11 cellular contexts compared by ENCODE assay signal in the genomic region with DNA sequence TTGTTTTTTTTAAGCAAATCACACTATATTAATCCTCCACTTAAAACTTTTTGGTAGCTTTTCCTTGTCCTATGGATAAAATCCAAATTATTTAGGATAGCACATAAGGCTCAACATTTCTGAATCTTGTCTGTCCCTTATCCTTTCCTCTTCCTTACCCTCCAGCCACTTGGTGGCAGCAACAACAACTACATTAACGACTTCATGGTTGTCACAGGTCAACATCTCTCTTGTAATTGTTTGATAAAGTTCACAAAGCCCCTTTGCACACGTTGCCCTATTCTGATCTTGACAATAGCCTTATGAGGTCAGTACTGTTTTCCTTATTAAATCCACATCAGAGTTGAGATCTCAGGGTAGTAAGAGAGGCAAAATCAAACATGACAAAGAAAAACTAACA.
DNase-seq lines count a peak whose midpoint lies in the region; ATAC-seq and TF ChIP-seq lines count a peak whose summit lies in the region.
"Had no signal": no experiment of that assay in that cellular context is flagged by ENCODE, and none has a peak within 500 bp of the region (broad histone marks: within the 10 kb centered on the region; RNA-seq: fewer than 3 reads in every experiment).

No MANE protein-coding gene starts in this region.

- H2AFZ ChIP-seq in OCI-LY7 (ENCODE audit: low read length): no peak overlapping the region

- H4K20me1 ChIP-seq in OCI-LY7 (ENCODE audit: insufficient read depth, low read length): no peaks in the 10 kb centered on the region
- H4K20me1 ChIP-seq: BLaER1 treated with 17β-estradiol and CSF1 and Interleukin-3, amounts not matched to agents 10 nM and 100 nM had no signal

- H3K4me3 ChIP-seq in OCI-LY7 (ENCODE audit: low read depth, low read length, poor library complexity, severe bottlenecking) (no peak overlapping the region), thyroid gland (replicated peaks in 1 of 3) (no peak overlapping the region), suprapubic skin (no peak overlapping the region)
- H3K4me3 ChIP-seq: BLaER1 treated with 17β-estradiol and CSF1 and Interleukin-3, amounts not matched to agents 10 nM and 100 nM had no signal

- H3K4me1 ChIP-seq in OCI-LY7 (ENCODE audit: insufficient read depth, low read length, poor library complexity, severe bottlenecking) (no peaks in the 10 kb centered on the region), foreskin keratinocyte (no peaks in the 10 kb centered on the region), thyroid gland (no peaks in the 10 kb centered on the region), suprapubic skin (no peaks in the 10 kb centered on the region)
- H3K4me1 ChIP-seq: BLaER1 treated with 17β-estradiol and CSF1 and Interleukin-3, amounts not matched to agents 10 nM and 100 nM had no signal

- H3K27me3 Mint-ChIP-seq in activated naive CD4-positive, alpha-beta T cell treated with anti-CD3 and anti-CD28 coated beads for 36 hours (ENCODE audit: low read depth): no peaks in the 10 kb centered on the region
- H3K27me3 Mint-ChIP-seq: activated naive CD8-positive, alpha-beta T cell treated with anti-CD3 and anti-CD28 coated beads, Interleukin-2, amount 10 ng/mL, durations not matched to agents 7 days and 5 days had no signal

- no peak for TF ChIP-seq EP300 in suprapubic skin (IDR thresholded peaks at IDR 0.05)

- no peaks in the 10 kb centered on the region for H3K9me2 ChIP-seq in OCI-LY7 (ENCODE audit: insufficient read depth, low read length)

- H3K9me3 Mint-ChIP-seq in activated naive CD4-positive, alpha-beta T cell treated with anti-CD3 and anti-CD28 coated beads for 36 hours: peaks cover 9% of the 10 kb centered on the region
- peaks cover 5 to 14% of the 10 kb centered on the region in 2 donors for H3K9me3 Mint-ChIP-seq in activated naive CD4-positive, alpha-beta T cell treated with anti-CD3 and anti-CD28 coated beads, Interleukin-2, amount 50 U/mL, for 72 hours
- H3K9me3 Mint-ChIP-seq: activated naive CD8-positive, alpha-beta T cell treated with anti-CD3 and anti-CD28 coated beads, Interleukin-2, amount 10 ng/mL, durations not matched to agents 7 days and 5 days had no signal

- H3K4me1 Mint-ChIP-seq in activated naive CD4-positive, alpha-beta T cell treated with anti-CD3 and anti-CD28 coated beads for 36 hours (ENCODE audit: low read depth): no peaks in the 10 kb centered on the region
- H3K4me1 Mint-ChIP-seq: activated naive CD8-positive, alpha-beta T cell treated with anti-CD3 and anti-CD28 coated beads, Interleukin-2, amount 10 ng/mL, durations not matched to agents 7 days and 5 days had no signal

- peak; percentile 8 for DNase-seq in activated naive CD4-positive, alpha-beta T cell treated with anti-CD3 and anti-CD28 coated beads for 36 hours
- no peak for DNase-seq in activated naive CD4-positive, alpha-beta T cell treated with anti-CD3 and anti-CD28 coated beads, Interleukin-2, amount 50 U/mL, for 72 hours (ENCODE audit: low spot score in 2 of 2)
- DNase-seq in OCI-LY7 (ENCODE audit: low spot score): no peak
- peak; percentile 2 to 20 for DNase-seq in foreskin keratinocyte
- peak; percentile 49 to 57 for DNase-seq in thyroid gland
- DNase-seq in suprapubic skin (ENCODE audit: low spot score in 2 of 2): no peak
- DNase-seq: activated naive CD8-positive, alpha-beta T cell treated with anti-CD3 and anti-CD28 coated beads, Interleukin-2, amount 10 ng/mL, durations not matched to agents 7 days and 5 days; NK-92 treated with Interleukin-12 subunit alpha and Interleukin-12 subunit beta, amount 100 ng/mL, for 24 hours had no signal

- no peak overlapping the region for H3K4me2 ChIP-seq in OCI-LY7 (ENCODE audit: low read length)
- H3K4me2 ChIP-seq: BLaER1 treated with 17β-estradiol and CSF1 and Interleukin-3, amounts not matched to agents 10 nM and 100 nM had no signal

- no peaks in the 10 kb centered on the region for H3K79me2 ChIP-seq in OCI-LY7 (ENCODE audit: insufficient read depth, low read depth, low read length)

- H3K27me3 ChIP-seq in foreskin keratinocyte (no peaks in the 10 kb centered on the region), thyroid gland (no peaks in the 10 kb centered on the region), suprapubic skin (no peaks in the 10 kb centered on the region)
- H3K27me3 ChIP-seq: BLaER1 treated with 17β-estradiol and CSF1 and Interleukin-3, amounts not matched to agents 10 nM and 100 nM had no signal

- CTCF ChIA-PET in activated naive CD4-positive, alpha-beta T cell treated with anti-CD3 and anti-CD28 coated beads for 36 hours (lab: Charles Lee): no interaction called here
- CTCF ChIA-PET in OCI-LY7 (lab: Charles Lee; ENCODE audit: unreplicated experiment): no interaction called here

- H3K27ac Mint-ChIP-seq in activated naive CD4-positive, alpha-beta T cell treated with anti-CD3 and anti-CD28 coated beads for 36 hours: no peak overlapping the region
- H3K27ac Mint-ChIP-seq in activated naive CD4-positive, alpha-beta T cell treated with anti-CD3 and anti-CD28 coated beads, Interleukin-2, amount 50 U/mL, for 72 hours: no peak overlapping the region
- H3K27ac Mint-ChIP-seq: activated naive CD8-positive, alpha-beta T cell treated with anti-CD3 and anti-CD28 coated beads, Interleukin-2, amount 10 ng/mL, durations not matched to agents 7 days and 5 days had no signal

- H3K36me3 ChIP-seq in OCI-LY7 (ENCODE audit: insufficient read depth, low read length) (no peaks in the 10 kb centered on the region), thyroid gland (no peaks in the 10 kb centered on the region), suprapubic skin (no peaks in the 10 kb centered on the region)
- H3K36me3 ChIP-seq: BLaER1 treated with 17β-estradiol and CSF1 and Interleukin-3, amounts not matched to agents 10 nM and 100 nM had no signal

- 2 to 4% methylated on average over 2 of the region's 2 CpGs for WGBS in thyroid gland, 2 donors
- WGBS in suprapubic skin: 19% methylated on average over 2 of the region's 2 CpGs

- TF ChIP-seq POLR2A in thyroid gland (IDR thresholded peaks at IDR 0.05): no peak
- no peak for TF ChIP-seq POLR2A in suprapubic skin (IDR thresholded peaks at IDR 0.05)

- ATAC-seq in activated naive CD4-positive, alpha-beta T cell treated with anti-CD3 and anti-CD28 coated beads, Interleukin-2, amount 50 U/mL, for 72 hours: no peak
- ATAC-seq in foreskin keratinocyte (no peak), HG02981 (IDR thresholded peaks at IDR 0.05; ENCODE audit: unreplicated experiment) (no peak), HG03135 (IDR thresholded peaks at IDR 0.05; ENCODE audit: unreplicated experiment) (no peak)

- BruUV-seq in OCI-LY7 (replicated peaks; lab: Mats Ljungman, UMichigan): no TSS peak

- peak; percentile 52 for TF ChIP-seq CTCF in OCI-LY7 (conservative IDR thresholded peaks at IDR 0.05; ENCODE audit: low read length)
- peak; percentile 40 for TF ChIP-seq CTCF in foreskin keratinocyte (conservative IDR thresholded peaks at IDR 0.05)
- TF ChIP-seq CTCF in thyroid gland (IDR thresholded peaks at IDR 0.05): peak in 4 of 6 experiments; percentile 45 to 76 (median 54)
- no peak for TF ChIP-seq CTCF in suprapubic skin (IDR thresholded peaks at IDR 0.05)

- H3K27ac ChIP-seq in OCI-LY7 (ENCODE audit: low read depth, low read length, poor library complexity, severe bottlenecking) (no peak overlapping the region), foreskin keratinocyte (no peak overlapping the region), thyroid gland (no peak overlapping the region), suprapubic skin (no peak overlapping the region)
- H3K27ac ChIP-seq: BLaER1 treated with 17β-estradiol and CSF1 and Interleukin-3, amounts not matched to agents 10 nM and 100 nM had no signal

- no peaks in the 10 kb centered on the region for H3K9me3 ChIP-seq in OCI-LY7 (ENCODE audit: low read length)
- no peaks in the 10 kb centered on the region for H3K9me3 ChIP-seq in thyroid gland
- H3K9me3 ChIP-seq in suprapubic skin: no peaks in the 10 kb centered on the region
- H3K9me3 ChIP-seq: BLaER1 treated with 17β-estradiol and CSF1 and Interleukin-3, amounts not matched to agents 10 nM and 100 nM had no signal

- POLR2A ChIA-PET in OCI-LY7 (lab: Charles Lee): no interaction called here

- no peaks in the 10 kb centered on the region for H3K36me3 Mint-ChIP-seq in activated naive CD4-positive, alpha-beta T cell treated with anti-CD3 and anti-CD28 coated beads for 36 hours (ENCODE audit: low read depth)
- no peaks in the 10 kb centered on the region for H3K36me3 Mint-ChIP-seq in activated naive CD4-positive, alpha-beta T cell treated with anti-CD3 and anti-CD28 coated beads, Interleukin-2, amount 50 U/mL, for 72 hours
- H3K36me3 Mint-ChIP-seq: activated naive CD8-positive, alpha-beta T cell treated with anti-CD3 and anti-CD28 coated beads, Interleukin-2, amount 10 ng/mL, durations not matched to agents 7 days and 5 days had no signal

- intact Hi-C loops in activated naive CD4-positive, alpha-beta T cell treated with anti-CD3 and anti-CD28 coated beads for 36 hours (cut with micrococcal nuclease): no loop called here
- intact Hi-C loops in OCI-LY7 (cut with micrococcal nuclease; ENCODE audit: unreplicated experiment): no loop called here
- intact Hi-C loops in thyroid gland (cut with DNase I): no loop called here

- no peak overlapping the region for H3K4me3 Mint-ChIP-seq in activated naive CD4-positive, alpha-beta T cell treated with anti-CD3 and anti-CD28 coated beads for 36 hours
- H3K4me3 Mint-ChIP-seq: activated naive CD8-positive, alpha-beta T cell treated with anti-CD3 and anti-CD28 coated beads, Interleukin-2, amount 10 ng/mL, durations not matched to agents 7 days and 5 days had no signal

Comparison
In these comparisons a context has a peak if more than half of its experiments do, and no peak if none do; other contexts are left out.
1. DNase-seq: peak in activated naive CD4-positive, alpha-beta T cell treated with anti-CD3 and anti-CD28 coated beads for 36 hours (single experiment), foreskin keratinocyte (2 of 2) and thyroid gland (2 of 2); none in activated naive CD4-positive, alpha-beta T cell treated with anti-CD3 and anti-CD28 coated beads, Interleukin-2, amount 50 U/mL, for 72 hours (0 of 2), OCI-LY7 (single experiment) and suprapubic skin (0 of 2).
2. CTCF ChIP-seq: peak in OCI-LY7 (single experiment), foreskin keratinocyte (single experiment) and thyroid gland (4 of 6); none in suprapubic skin (0 of 2).